In the genomic region with DNA sequence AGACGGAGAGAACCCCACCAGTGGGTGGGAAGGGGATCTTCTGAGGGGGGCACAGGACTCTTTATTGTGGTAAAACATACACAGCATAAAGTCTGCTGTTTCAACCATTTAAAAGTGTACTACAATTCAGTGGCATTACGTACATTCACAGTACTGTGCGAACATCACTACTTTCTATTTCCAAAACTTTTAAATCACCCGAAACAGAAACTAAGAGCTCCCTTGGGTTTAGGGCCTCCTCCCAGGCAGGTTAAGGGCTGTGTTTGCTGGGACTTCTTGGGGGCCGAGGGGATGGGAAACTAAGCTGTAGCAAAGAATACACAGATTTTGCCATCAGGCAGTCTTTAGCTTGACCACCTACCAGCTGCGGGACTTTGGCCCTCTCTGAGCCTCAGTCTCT, we compare ENCODE assay signal across 18 cellular contexts.
DNase-seq lines count a peak whose midpoint lies in the region; ATAC-seq, FAIRE-seq and TF ChIP-seq lines count a peak whose summit lies in the region.
"Had no signal": no experiment of that assay in that cellular context is flagged by ENCODE, and none has a peak within 500 bp of the region (broad histone marks: within the 10 kb centered on the region; RNA-seq: fewer than 3 reads in every experiment).

No MANE protein-coding gene starts in this region.

- H3K4me3 Mint-ChIP-seq in neural crest cell, result no peak overlapping the region

- DNase-seq in GM18507 (ENCODE audit: extremely low spot score, insufficient read length, low read depth) (no peak), MM.1S (peak; percentile 81), neural crest cell (ENCODE audit: low read depth, low spot score) (no peak), AG20443 (ENCODE audit: low spot score) (no peak), foreskin melanocyte (no peak)
- DNase-seq in stimulated activated CD4-positive, alpha-beta T cell treated with anti-CD3 and anti-CD28 coated beads, Interleukin-15, amount 100 ng/mL, for 24 hours, result no peak
- DNase-seq: activated CD8-positive, alpha-beta memory T cell treated with anti-CD3 and anti-CD28 coated beads for 24 hours; activated gamma-delta T cell; DMS53; Kasumi-1; NCI-H1105 treated with DMSO at 0.1 percent for 48 hours; NCI-H774 had no signal

- peaks cover 31% of the 10 kb centered on the region for H3F3A ChIP-seq in MM.1S (ENCODE audit: insufficient read depth, low read length)

- H3K9me3 Mint-ChIP-seq in neural crest cell, result no peaks in the 10 kb centered on the region

- peak overlapping the region; percentile 37 for H3K4me3 ChIP-seq in MM.1S (ENCODE audit: low read length)
- H3K4me3 ChIP-seq: tibial artery had no signal

- no peaks in the 10 kb centered on the region for H3K27me3 Mint-ChIP-seq in neural crest cell (ENCODE audit: low read depth)

- H3K36me3 ChIP-seq in MM.1S (replicated peaks; ENCODE audit: insufficient read depth, low read length), result no peaks in the 10 kb centered on the region
- H3K36me3 ChIP-seq: tibial artery had no signal

- H3K27ac Mint-ChIP-seq in neural crest cell (ENCODE audit: unreplicated experiment), result peak overlapping the region; percentile 40

- H3K4me1 ChIP-seq in MM.1S (ENCODE audit: low read length), result peaks cover 49% of the 10 kb centered on the region
- H3K4me1 ChIP-seq: tibial artery had no signal

- peak; percentile 52 for ATAC-seq in GM19463 (IDR thresholded peaks at IDR 0.05; ENCODE audit: unreplicated experiment)

- no peaks in the 10 kb centered on the region for H3K9me2 ChIP-seq in MM.1S (replicated peaks; ENCODE audit: insufficient read depth, low read length)

- H4K20me1 ChIP-seq in MM.1S (ENCODE audit: insufficient read depth, low read length), result no peaks in the 10 kb centered on the region

- no peaks in the 10 kb centered on the region for H3K27me3 ChIP-seq in MM.1S (replicated peaks; ENCODE audit: insufficient read depth, low read length)
- H3K27me3 ChIP-seq: tibial artery had no signal

- TF ChIP-seq CTCF in MM.1S (IDR thresholded peaks at IDR 0.05; ENCODE audit: low read length) (no peak), neural crest cell (conservative IDR thresholded peaks at IDR 0.05) (no peak)

- H3K4me1 Mint-ChIP-seq in neural crest cell, result peaks cover 18% of the 10 kb centered on the region

- peaks cover 2% of the 10 kb centered on the region for H3K36me3 Mint-ChIP-seq in neural crest cell (ENCODE audit: low read depth)

- peak; percentile 49 for FAIRE-seq in GM18507 (lab: Jason Lieb, UNC)
- FAIRE-seq: astrocyte, endometrium, RCC 7860 had no signal

- peaks cover 4% of the 10 kb centered on the region; the same call in 1 of the 2 replicates for H3K79me2 ChIP-seq in MM.1S (ENCODE audit: low read length)

- no peaks in the 10 kb centered on the region for H3K9me3 ChIP-seq in MM.1S (replicated peaks; ENCODE audit: insufficient read depth, low read length)
- H3K9me3 ChIP-seq: tibial artery had no signal

- peak overlapping the region; percentile 62 for H2AFZ ChIP-seq in MM.1S (ENCODE audit: low read length)

- peak overlapping the region; percentile 97 for H3K27ac ChIP-seq in MM.1S (ENCODE audit: low read length)
- H3K27ac ChIP-seq: C4-2B, tibial artery had no signal

- peak overlapping the region; percentile 65 for H3K9ac ChIP-seq in MM.1S (ENCODE audit: low read length)

- H3K4me2 ChIP-seq in MM.1S (ENCODE audit: low read depth, low read length), result peak overlapping the region; percentile 82
